23 cellular contexts compared by ENCODE assay signal in the genomic region with DNA sequence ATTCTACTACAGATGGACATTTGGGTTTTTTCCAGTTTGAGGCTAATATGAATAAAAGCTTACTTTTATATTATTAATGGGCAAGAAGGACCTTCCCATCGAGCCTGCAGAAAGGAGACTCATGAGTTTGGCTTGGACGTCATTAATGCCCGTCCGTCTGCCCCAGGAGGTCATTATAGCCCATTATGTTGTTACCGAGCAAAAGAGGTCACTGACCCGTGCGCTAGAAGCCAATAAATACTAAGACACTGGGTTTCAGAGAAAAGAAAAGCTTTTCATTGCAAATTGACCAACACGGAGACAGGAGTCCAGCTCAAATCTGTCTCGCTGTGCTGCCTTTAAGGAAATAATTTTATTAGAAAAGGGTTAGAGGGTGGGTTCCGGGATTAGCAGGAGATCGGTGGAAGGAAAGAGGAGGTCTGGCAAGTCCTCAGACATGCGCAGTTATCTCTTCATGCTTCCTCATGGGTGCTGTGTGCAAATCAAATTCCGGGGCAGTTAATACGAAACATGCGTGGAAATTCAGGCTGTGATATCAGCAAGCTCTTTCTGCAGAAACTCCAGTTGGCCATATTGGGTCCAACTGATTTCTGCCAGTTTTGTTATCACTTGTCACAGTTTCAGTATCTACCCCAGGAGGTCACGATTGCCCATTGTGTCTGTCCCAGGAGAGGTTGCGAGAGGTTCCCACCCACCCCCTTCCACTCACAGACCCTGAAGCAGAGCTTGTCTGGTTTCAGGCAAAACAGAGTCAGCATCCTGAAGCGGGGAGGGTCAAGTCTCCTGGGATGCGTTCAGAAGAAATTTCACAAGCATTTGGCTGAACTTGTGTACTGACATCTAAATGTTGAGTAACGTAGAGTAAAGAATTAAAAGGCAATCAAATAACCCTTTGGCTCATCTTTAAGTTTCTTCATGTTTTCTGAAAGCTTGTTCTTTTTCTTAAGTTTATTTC. TPM values are rescaled to one million over a fixed set of nuclear protein-coding genes. Genes with fewer than 3 reads are reported as not detected.
DNase-seq lines count a peak whose midpoint lies in the region; ATAC-seq, FAIRE-seq and TF ChIP-seq lines count a peak whose summit lies in the region.
"Had no signal": no experiment of that assay in that cellular context is flagged by ENCODE, and none has a peak within 500 bp of the region (broad histone marks: within the 10 kb centered on the region; RNA-seq: fewer than 3 reads in every experiment).

No MANE protein-coding gene starts in this region.

- no peaks in the 10 kb centered on the region for H3K4me1 ChIP-seq in liver (ENCODE audit: control insufficient read depth in 4 of 4, insufficient read depth in 4 of 4, low read length in 3 of 4)
- no peaks in the 10 kb centered on the region for H3K4me1 ChIP-seq in HepG2 (ENCODE audit: insufficient read depth, low read length)
- H3K4me1 ChIP-seq in right cardiac atrium (ENCODE audit: control insufficient read depth, insufficient read depth, low read length) = no peaks in the 10 kb centered on the region
- H3K4me1 ChIP-seq: SJSA1 had no signal

- H3K36me3 ChIP-seq in liver (ENCODE audit: control insufficient read depth in 4 of 4, insufficient read depth in 3 of 4, low read depth in 1 of 4, low read length in 3 of 4) = no peaks in the 10 kb centered on the region
- no peaks in the 10 kb centered on the region for H3K36me3 ChIP-seq in HepG2 (replicated peaks in 1 of 2; ENCODE audit: control insufficient read depth in 1 of 2, insufficient read depth in 2 of 2, low read length in 2 of 2)
- H3K36me3 ChIP-seq in H7 (replicated peaks; ENCODE audit: control insufficient read depth, insufficient read depth, low read length) = no peaks in the 10 kb centered on the region
- H3K36me3 ChIP-seq: SJSA1 had no signal

- ATAC-seq in HepG2 (no peak), right cardiac atrium (peak; percentile 91 to 95), HG02884 (IDR thresholded peaks at IDR 0.05; ENCODE audit: unreplicated experiment) (no peak)
- no peak for ATAC-seq in activated CD8-positive, alpha-beta T cell treated with anti-CD3 and anti-CD28 coated beads, Interleukin-2, amount 10 ng/mL, durations not matched to agents 7 days and 5 days
- ATAC-seq: stimulated activated naive CD8-positive, alpha-beta T cell treated with anti-CD3 and anti-CD28 coated beads, Interleukin-15, amount 100 ng/mL, for 72 hours had no signal

- intact Hi-C loops in HepG2 (cut with micrococcal nuclease; ENCODE audit: unreplicated experiment) (no loop called here), right cardiac atrium (cut with DNase I) (no loop called here)

- H3K27me3 ChIP-seq in liver (ENCODE audit: control insufficient read depth in 4 of 4, insufficient read depth in 4 of 4, low read length in 3 of 4) (no peaks in the 10 kb centered on the region), HepG2 (ENCODE audit: control insufficient read depth in 1 of 2, insufficient read depth in 2 of 2, low read length in 2 of 2) (no peaks in the 10 kb centered on the region; a peak in 1 of 5 replicates), right cardiac atrium (ENCODE audit: control insufficient read depth, insufficient read depth) (no peaks in the 10 kb centered on the region), H7 (ENCODE audit: control insufficient read depth, insufficient read depth, low read length) (no peaks in the 10 kb centered on the region)
- H3K27me3 ChIP-seq: SJSA1 had no signal

- WGBS in liver = 71% methylated on average over 20 of the region's 20 CpGs
- WGBS in HepG2 (ENCODE audit: low lambda C conversion rate) = 50% methylated on average over 19 of the region's 20 CpGs
- 50% methylated on average over 20 of the region's 20 CpGs for WGBS in right cardiac atrium

- H3K9me3 ChIP-seq in liver (ENCODE audit: control insufficient read depth in 4 of 4, low read length in 3 of 4) = peaks cover 0 to 10% (median 4%) of the 10 kb centered on the region in 4 donors
- H3K9me3 ChIP-seq in HepG2 (ENCODE audit: low read length) = no peaks in the 10 kb centered on the region
- no peaks in the 10 kb centered on the region for H3K9me3 ChIP-seq in right cardiac atrium (ENCODE audit: control insufficient read depth, low read length)
- H3K9me3 ChIP-seq: SJSA1 had no signal

- TF ChIP-seq RAD21 in liver (IDR thresholded peaks at IDR 0.05) (no peak), HepG2 (CRISPR knock-in tag; IDR thresholded peaks at IDR 0.05) (no peak)

- H3K27ac ChIP-seq in liver (ENCODE audit: low read depth in 1 of 2, low read length in 2 of 2) (no peak overlapping the region), HepG2 (ENCODE audit: extremely low read length, insufficient read depth, low read length) (no peak overlapping the region), right cardiac atrium (ENCODE audit: low read length) (no peak overlapping the region)
- H3K27ac ChIP-seq: SJSA1 had no signal

- no peaks in the 10 kb centered on the region for H3K79me2 ChIP-seq in HepG2 (ENCODE audit: insufficient read depth, low read length)

- peaks cover under 1% of the 10 kb centered on the region for H3K27me3 Mint-ChIP-seq in activated CD8-positive, alpha-beta T cell treated with anti-CD3 and anti-CD28 coated beads, Interleukin-2, amount 10 ng/mL, durations not matched to agents 7 days and 5 days (ENCODE audit: low read depth)
- H3K27me3 Mint-ChIP-seq: stimulated activated naive CD8-positive, alpha-beta T cell treated with anti-CD3 and anti-CD28 coated beads, Interleukin-15, amount 100 ng/mL, for 72 hours had no signal

- H3K9me3 Mint-ChIP-seq in activated CD8-positive, alpha-beta T cell treated with anti-CD3 and anti-CD28 coated beads, Interleukin-2, amount 10 ng/mL, durations not matched to agents 7 days and 5 days (ENCODE audit: insufficient read depth) = no peaks in the 10 kb centered on the region
- H3K9me3 Mint-ChIP-seq: neural crest cell had no signal

- CTCF ChIA-PET in HepG2 (lab: Yijun Ruan, JAX; ENCODE audit: low intra/inter-chr PET ratio, low total read pairs) = no interaction called here
- CTCF ChIA-PET in activated CD8-positive, alpha-beta T cell treated with anti-CD3 and anti-CD28 coated beads, Interleukin-2, amount 10 ng/mL, durations not matched to agents 7 days and 5 days (lab: Charles Lee) = no interaction called here

- no peak for TF ChIP-seq POLR2A in HepG2 (IDR thresholded peaks at IDR 0.05; ENCODE audit: insufficient read depth in 1 of 2, low read depth in 2 of 2, low read length in 2 of 2)
- no peak for TF ChIP-seq POLR2A in H54 (IDR thresholded peaks at IDR 0.05; ENCODE audit: low read depth, low read length)

- no peaks in the 10 kb centered on the region for H4K20me1 ChIP-seq in HepG2 (ENCODE audit: insufficient read depth, low read length)

- H3K27ac Mint-ChIP-seq in activated CD8-positive, alpha-beta T cell treated with anti-CD3 and anti-CD28 coated beads, Interleukin-2, amount 10 ng/mL, durations not matched to agents 7 days and 5 days = no peak overlapping the region
- H3K27ac Mint-ChIP-seq: IgD-negative memory B cell had no signal

- in situ Hi-C loops in HepG2 (cut with HindIII; ENCODE audit: extremely low pct_ligation_motif_present, low pct_unique_long_range_greater_than_20kb) = no loop called here

- no peak overlapping the region for H2AFZ ChIP-seq in HepG2 (ENCODE audit: low read length)

- no TSS peak for BruUV-seq in HepG2 (replicated peaks; lab: Mats Ljungman, UMichigan)

- TF ChIP-seq CTCF in liver (IDR thresholded peaks at IDR 0.05; ENCODE audit: low read depth, low read length, missing input control) = no peak
- TF ChIP-seq CTCF in HepG2 (CRISPR knock-in tag; IDR thresholded peaks at IDR 0.05) = no peak

- H3K9ac ChIP-seq in liver (ENCODE audit: low read depth in 1 of 2, low read length in 2 of 2) (no peak overlapping the region), HepG2 (ENCODE audit: insufficient read depth, low read depth, low read length) (no peak overlapping the region)

- no peak overlapping the region for H3K4me3 ChIP-seq in liver (ENCODE audit: low read depth in 1 of 3, low read length in 3 of 3)
- H3K4me3 ChIP-seq in HepG2 (replicated peaks in 1 of 3; ENCODE audit: insufficient read depth in 1 of 3, low read depth in 2 of 3, low read length in 3 of 3) = no peak overlapping the region
- H3K4me3 ChIP-seq in right cardiac atrium (ENCODE audit: low read length) = no peak overlapping the region
- no peak overlapping the region for H3K4me3 ChIP-seq in H7 (ENCODE audit: insufficient read depth, low read depth, low read length)
- H3K4me3 ChIP-seq: SJSA1 had no signal

- no peaks in the 10 kb centered on the region for H3K36me3 Mint-ChIP-seq in activated CD8-positive, alpha-beta T cell treated with anti-CD3 and anti-CD28 coated beads, Interleukin-2, amount 10 ng/mL, durations not matched to agents 7 days and 5 days (ENCODE audit: low read depth)
- H3K36me3 Mint-ChIP-seq: IgD-negative memory B cell had no signal

- TF ChIP-seq EP300 in HepG2 (IDR thresholded peaks at IDR 0.05; ENCODE audit: low read depth in 2 of 2, low read length in 2 of 2) (no peak), HepG2 (CRISPR knock-in tag; IDR thresholded peaks at IDR 0.05; ENCODE audit: borderline replicate concordance) (no peak)

- no peak overlapping the region for H3K4me2 ChIP-seq in HepG2 (ENCODE audit: low read depth, low read length)

- POLR2A ChIA-PET in HepG2 (lab: Yijun Ruan, JAX) = no interaction called here
- POLR2A ChIA-PET in activated CD8-positive, alpha-beta T cell treated with anti-CD3 and anti-CD28 coated beads, Interleukin-2, amount 10 ng/mL, durations not matched to agents 7 days and 5 days (lab: Charles Lee) = no interaction called here

- no peak for FAIRE-seq in HepG2 (lab: Jason Lieb, UNC)
- FAIRE-seq in H54 (lab: Jason Lieb, UNC) = no peak
- FAIRE-seq: colon, GM12892 had no signal

- DNase-seq in HepG2 (ENCODE audit: low spot score) = no peak
- peak; percentile 77 to 87 (median 84) for DNase-seq in right cardiac atrium
- DNase-seq in retina = peak; percentile 28
- DNase-seq in activated CD8-positive, alpha-beta T cell treated with anti-CD3 and anti-CD28 coated beads, Interleukin-2, amount 10 ng/mL, durations not matched to agents 7 days and 5 days = no peak
- no peak for DNase-seq in H7
- DNase-seq in H54 (ENCODE audit: insufficient read length, low spot score) = no peak
- DNase-seq: ACHN; activated CD4-positive, alpha-beta T cell treated with anti-CD3 and anti-CD28 coated beads, Interleukin-2, amount 50 U/mL, for 48 hours; COR-L47; hypothalamus; NCI-H1092 treated with DMSO at 0.1 percent for 48 hours; NCI-H2171; stimulated activated CD4-positive, alpha-beta T cell treated with anti-CD3 and anti-CD28 coated beads, Interleukin-12 subunit alpha, Interleukin-12 subunit beta, amount 100 ng/mL, for 4 hours; stimulated activated naive CD8-positive, alpha-beta T cell treated with anti-CD3 and anti-CD28 coated beads, Interleukin-15, amount 100 ng/mL, for 72 hours had no signal

- no peak overlapping the region for H3K4me3 Mint-ChIP-seq in activated CD8-positive, alpha-beta T cell treated with anti-CD3 and anti-CD28 coated beads, Interleukin-2, amount 10 ng/mL, durations not matched to agents 7 days and 5 days
- H3K4me3 Mint-ChIP-seq: neural crest cell; stimulated activated naive CD8-positive, alpha-beta T cell treated with anti-CD3 and anti-CD28 coated beads, Interleukin-15, amount 100 ng/mL, for 72 hours had no signal

- no peaks in the 10 kb centered on the region for H3K4me1 Mint-ChIP-seq in activated CD8-positive, alpha-beta T cell treated with anti-CD3 and anti-CD28 coated beads, Interleukin-2, amount 10 ng/mL, durations not matched to agents 7 days and 5 days (ENCODE audit: low read depth)
- H3K4me1 Mint-ChIP-seq: stimulated activated naive CD8-positive, alpha-beta T cell treated with anti-CD3 and anti-CD28 coated beads, Interleukin-15, amount 100 ng/mL, for 72 hours had no signal

RNA-seq across cellular contexts. Expression of a gene that starts 1.1 kb away (rescaled TPM):
- not detected for total RNA-seq in liver
- not detected for polyA plus RNA-seq in liver
- total RNA-seq in HepG2 (2016; rRNA removed; fragmentation: Illumina TruSeq; extraction: Trizol) = not detected in 2 replicates
- not detected in 2 replicates for total RNA-seq in HepG2 (2016; cell fraction: cytosol; rRNA removed; fragmentation: Illumina TruSeq; extraction: Trizol; ENCODE audit: low read depth)
- not detected in 2 replicates for total RNA-seq in HepG2 (2016; cell fraction: insoluble cytoplasmic fraction; rRNA removed; fragmentation: Illumina TruSeq; extraction: Trizol)
- not detected in 2 replicates for total RNA-seq in HepG2 (2016; cell fraction: membrane; rRNA removed; fragmentation: Illumina TruSeq; extraction: Trizol)
- not detected in 2 replicates for total RNA-seq in HepG2 (2016; cell fraction: nucleus; rRNA removed; fragmentation: Illumina TruSeq; extraction: Trizol)
- not detected in 2 replicates for polyA plus RNA-seq in HepG2 (2011; rRNA removed)
- not detected in 2 replicates for polyA plus RNA-seq in HepG2 (2011; cell fraction: cytosol; rRNA removed)
- not detected in 2 replicates for polyA plus RNA-seq in HepG2 (2011; cell fraction: nucleus; rRNA removed)
- polyA plus RNA-seq in HepG2 (2012) = not detected in 2 replicates
- not detected in 2 replicates for polyA plus RNA-seq in HepG2 (2016; cell fraction: cytosol; fragmentation: Illumina TruSeq; extraction: Trizol; ENCODE audit: low read depth)
- not detected in 2 replicates for polyA plus RNA-seq in HepG2 (2016; cell fraction: insoluble cytoplasmic fraction; fragmentation: Illumina TruSeq; extraction: Trizol; ENCODE audit: low read depth)
- polyA plus RNA-seq in HepG2 (2016; cell fraction: membrane; fragmentation: Illumina TruSeq; extraction: Trizol; ENCODE audit: low read depth) = not detected in 2 replicates
- not detected in 2 replicates for polyA plus RNA-seq in HepG2 (2016; cell fraction: nucleus; fragmentation: Illumina TruSeq; extraction: Trizol; ENCODE audit: insufficient read depth, low read depth)
- not detected in 2 replicates for polyA minus RNA-seq in HepG2 (2011; rRNA and poly(A)+ RNA removed; ENCODE audit: low replicate concordance)
- not detected in 2 replicates for polyA minus RNA-seq in HepG2 (2011; cell fraction: cytosol; rRNA and poly(A)+ RNA removed)
- polyA minus RNA-seq in HepG2 (2011; cell fraction: nucleus; rRNA and poly(A)+ RNA removed) = not detected in 2 replicates
- total RNA-seq in right cardiac atrium = under 1 TPM in 1 of 4 donors, not detected in 3; 0.23 TPM
- polyA plus RNA-seq in right cardiac atrium = not detected
- total RNA-seq in activated CD8-positive, alpha-beta T cell treated with anti-CD3 and anti-CD28 coated beads, Interleukin-2, amount 10 ng/mL, durations not matched to agents 7 days and 5 days = not detected
- total RNA-seq in H7 (2014; rRNA removed; shearing (Covaris generic)) = not detected in 2 replicates
- total RNA-seq: H4, neural crest cell, SJSA1 had no signal
- polyA plus RNA-seq: adipose tissue, IgD-negative memory B cell had no signal

Comparison
In these comparisons a context has a peak if more than half of its experiments do, and no peak if none do; other contexts are left out.
1. ATAC-seq: peak in right cardiac atrium (2 of 2); none in HepG2 (single experiment), HG02884 (single experiment) and activated CD8-positive, alpha-beta T cell treated with anti-CD3 and anti-CD28 coated beads, Interleukin-2, amount 10 ng/mL, durations not matched to agents 7 days and 5 days (single experiment).
2. DNase-seq: peak in right cardiac atrium (3 of 3) and retina (single experiment); none in HepG2 (single experiment), activated CD8-positive, alpha-beta T cell treated with anti-CD3 and anti-CD28 coated beads, Interleukin-2, amount 10 ng/mL, durations not matched to agents 7 days and 5 days (single experiment), H7 (single experiment) and H54 (single experiment).